In the genomic region with DNA sequence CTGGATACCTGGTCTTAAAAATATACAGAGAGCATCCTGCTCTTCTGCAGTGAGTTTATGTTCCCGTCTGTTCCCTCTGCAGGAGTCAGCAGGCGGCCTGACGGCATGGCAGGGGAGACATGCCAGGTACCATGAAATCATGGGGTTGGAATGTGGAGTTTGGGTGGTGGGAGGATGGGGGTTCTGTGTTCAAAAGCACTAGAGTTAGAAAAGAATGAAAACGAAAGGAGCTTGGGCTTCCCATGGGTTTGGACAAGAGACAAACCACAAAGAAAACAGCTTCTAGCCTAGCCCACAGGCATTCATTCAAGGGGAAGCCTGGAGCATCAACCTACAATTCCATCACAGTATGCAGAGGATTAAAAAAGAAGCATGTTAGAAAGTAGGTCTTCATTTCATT, we compare ENCODE assay signal across 10 cellular contexts.
DNase-seq lines count a peak whose midpoint lies in the region; ATAC-seq and FAIRE-seq lines count a peak whose summit lies in the region.
"Had no signal": no experiment of that assay in that cellular context is flagged by ENCODE, and none has a peak within 500 bp of the region (broad histone marks: within the 10 kb centered on the region; RNA-seq: fewer than 3 reads in every experiment).

No MANE protein-coding gene starts in this region.

- peak; percentile 44 for DNase-seq in DMS 273 (lab: John Stamatoyannopoulos, UW; ENCODE audit: unreplicated experiment)
- DNase-seq in DMS 273 treated with DMSO at 0.1 percent for 48 hours (lab: John Stamatoyannopoulos, UW), result no peak
- peak; percentile 99 for DNase-seq in astrocyte of the hippocampus (ENCODE audit: low read depth, low spot score)
- peak; percentile 98 for DNase-seq in iris pigment epithelial cell (ENCODE audit: low read depth)
- DNase-seq in urothelium cell line (ENCODE audit: low spot score), result peak; percentile 89
- DNase-seq in nucleus accumbens (lab: John Stamatoyannopoulos, UW), result no peak
- DNase-seq: activated effector memory CD4-positive, alpha-beta T cell treated with anti-CD3 and anti-CD28 coated beads, Interleukin-2, amount 50 U/mL, for 16 hours; NCI-H2081 had no signal

- ATAC-seq in HG02938 (IDR thresholded peaks at IDR 0.05; ENCODE audit: unreplicated experiment), result no peak
- no peak for ATAC-seq in GM21786 (IDR thresholded peaks at IDR 0.05; ENCODE audit: unreplicated experiment)

- peak; percentile 86 for FAIRE-seq in urothelium cell line (lab: Jason Lieb, UNC)

Comparison
In these comparisons a context has a peak if more than half of its experiments do, and no peak if none do; other contexts are left out.
1. DNase-seq: peak in DMS 273 (single experiment), astrocyte of the hippocampus (single experiment), iris pigment epithelial cell (single experiment) and urothelium cell line (single experiment); none in DMS 273 treated with DMSO at 0.1 percent for 48 hours (single experiment) and nucleus accumbens (0 of 56).